Comparison of ENCODE assay signal across 20 cellular contexts in the genomic region with DNA sequence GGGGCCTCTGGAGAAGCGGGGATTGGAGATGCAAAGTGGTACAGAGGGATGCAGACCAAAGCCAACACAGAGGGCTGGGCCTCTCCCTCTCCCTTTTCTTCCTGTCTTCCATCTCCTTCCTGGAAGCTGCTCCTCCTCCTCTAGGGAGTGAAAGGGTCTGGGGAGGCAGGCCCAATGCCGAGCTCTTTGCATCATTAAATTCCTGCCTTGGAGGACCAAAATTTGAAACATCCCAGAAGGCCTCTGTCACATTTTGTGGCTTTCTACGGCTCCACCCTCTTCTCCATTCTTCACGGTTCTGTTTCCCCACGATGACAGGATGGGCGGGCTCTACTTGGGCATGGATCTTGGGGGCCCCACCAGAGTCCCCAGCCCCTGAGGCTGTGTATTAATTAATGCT.
DNase-seq lines count a peak whose midpoint lies in the region; ATAC-seq and TF ChIP-seq lines count a peak whose summit lies in the region.
"Had no signal": no experiment of that assay in that cellular context is flagged by ENCODE, and none has a peak within 500 bp of the region (broad histone marks: within the 10 kb centered on the region; RNA-seq: fewer than 3 reads in every experiment).

No MANE protein-coding gene starts in this region.

- no peak overlapping the region for H3K23ac ChIP-seq in IMR-90 (ENCODE audit: low read depth, low read length)
- no peak overlapping the region for H3K23ac ChIP-seq in neuronal stem cell (ENCODE audit: low read depth, low read length, poor library complexity)

- no peaks in the 10 kb centered on the region for H3K36me3 ChIP-seq in IMR-90 (ENCODE audit: control insufficient read depth, insufficient read depth, low read length)
- no peaks in the 10 kb centered on the region for H3K36me3 ChIP-seq in neuronal stem cell (replicated peaks in 1 of 2; ENCODE audit: control insufficient read depth in 2 of 2, insufficient read depth in 2 of 2, low read length in 2 of 2)
- H3K36me3 ChIP-seq in colonic mucosa = no peaks in the 10 kb centered on the region

- H4K20me1 ChIP-seq in IMR-90 (ENCODE audit: insufficient read depth, low read length) = no peaks in the 10 kb centered on the region

- dilution Hi-C loops in IMR-90 (cut with HindIII; ENCODE audit: low sequenced_read_pairs, unreplicated experiment) = no loop called here

- H3K4me2 ChIP-seq in IMR-90 (ENCODE audit: low read depth, low read length) (no peak overlapping the region), neuronal stem cell (ENCODE audit: insufficient read depth, low read length, poor library complexity, severe bottlenecking) (no peak overlapping the region)

- ATAC-seq in IMR-90 (ENCODE audit: low read depth) = peak; percentile 22
- ATAC-seq: HCT116, PC-3 had no signal

- no peak overlapping the region for H3K27ac Mint-ChIP-seq in activated T-helper 1 cell treated with anti-CD3 and anti-CD28 coated beads, Interleukin-12 subunit alpha, Interleukin-12 subunit beta, Interleukin-2, Interleukin-4 antibody, amounts not matched to agents 30 ng/mL and 10 ng/mL and 1 ng/mL, durations not matched to agents 14 hours and 24 hours and 36 hours
- H3K27ac Mint-ChIP-seq: IgD-negative memory B cell had no signal

- no TSS peak for BruUV-seq in IMR-90 (replicated peaks; lab: Mats Ljungman, UMichigan)

- H2AK5ac ChIP-seq in IMR-90 (ENCODE audit: low read depth, low read length) (no peak overlapping the region), neuronal stem cell (ENCODE audit: low read depth, low read length) (no peak overlapping the region)

- H2BK120ac ChIP-seq in IMR-90 (ENCODE audit: low read depth, low read length) (no peak overlapping the region), neuronal stem cell (ENCODE audit: low read depth, low read length) (no peak overlapping the region)

- no peak overlapping the region for H3K27ac ChIP-seq in IMR-90 (ENCODE audit: insufficient read depth, low read length)
- no peak overlapping the region for H3K27ac ChIP-seq in neuronal stem cell (replicated peaks; ENCODE audit: low read length)
- H3K27ac ChIP-seq in colonic mucosa = no peak overlapping the region
- H3K27ac ChIP-seq: C4-2B, SK-N-MC had no signal

- no peaks in the 10 kb centered on the region for H3K9me1 ChIP-seq in IMR-90 (ENCODE audit: insufficient read depth, low read length)

- H3K14ac ChIP-seq in IMR-90 (replicated peaks; ENCODE audit: low read depth, low read length) = no peak overlapping the region
- no peak overlapping the region for H3K14ac ChIP-seq in neuronal stem cell (ENCODE audit: low read length)

- H2AFZ ChIP-seq in IMR-90 (replicated peaks; ENCODE audit: low read length, poor library complexity) (no peak overlapping the region), neuronal stem cell (ENCODE audit: low read length) (peak overlapping the region; percentile 78)

- H4K8ac ChIP-seq in IMR-90 (ENCODE audit: low read depth in 2 of 2, low read length in 2 of 2) (no peak overlapping the region), neuronal stem cell (ENCODE audit: low read depth, low read length) (no peak overlapping the region)

- CTCF ChIA-PET in IMR-90 (lab: Yijun Ruan, JAX) = no interaction called here

- no peak overlapping the region for H4K5ac ChIP-seq in IMR-90 (ENCODE audit: low read depth, low read length)

- H3K18ac ChIP-seq in IMR-90 (ENCODE audit: low read depth, low read length) (no peak overlapping the region), neuronal stem cell (ENCODE audit: low read length) (no peak overlapping the region)

- H3K4me1 ChIP-seq in IMR-90 (ENCODE audit: control insufficient read depth, insufficient read depth, low read length) (peaks cover 5% of the 10 kb centered on the region; the same call in 1 of the 2 replicates), neuronal stem cell (ENCODE audit: control insufficient read depth in 2 of 2, insufficient read depth in 1 of 2, low read depth in 1 of 2, low read length in 2 of 2) (no peaks in the 10 kb centered on the region), colonic mucosa (no peaks in the 10 kb centered on the region)

- POLR2A ChIA-PET in IMR-90 (lab: Charles Lee; ENCODE audit: unreplicated experiment) = no interaction called here

- no peak overlapping the region for H2BK20ac ChIP-seq in IMR-90 (ENCODE audit: low read depth, low read length)

- no peak overlapping the region for H3K56ac ChIP-seq in IMR-90 (ENCODE audit: extremely low read depth, insufficient read depth, low read length)

- intact Hi-C loops in IMR-90 (cut with micrococcal nuclease) (no loop called here), colonic mucosa (cut with DNase I) (no loop called here)
- intact Hi-C loops in activated T-helper 1 cell treated with anti-CD3 and anti-CD28 coated beads, Interleukin-12 subunit alpha, Interleukin-12 subunit beta, Interleukin-2, Interleukin-4 antibody, amounts not matched to agents 30 ng/mL and 10 ng/mL and 1 ng/mL, durations not matched to agents 14 hours and 24 hours and 36 hours (cut with micrococcal nuclease) = loop anchor here (10.0 kb wide), 1 partner anchor 155 kb away; no protein-coding TSS in a partner anchor

- no peak overlapping the region for H2BK5ac ChIP-seq in IMR-90 (ENCODE audit: low read depth, low read length, poor library complexity, severe bottlenecking)
- H2BK5ac ChIP-seq in neuronal stem cell (ENCODE audit: low read length) = no peak overlapping the region

- no peaks in the 10 kb centered on the region for H3K36me3 Mint-ChIP-seq in activated T-helper 1 cell treated with anti-CD3 and anti-CD28 coated beads, Interleukin-12 subunit alpha, Interleukin-12 subunit beta, Interleukin-2, Interleukin-4 antibody, amounts not matched to agents 30 ng/mL and 10 ng/mL and 1 ng/mL, durations not matched to agents 14 hours and 24 hours and 36 hours (ENCODE audit: low read depth)
- H3K36me3 Mint-ChIP-seq: IgD-negative memory B cell had no signal

- peaks cover 11% of the 10 kb centered on the region for H3K27me3 Mint-ChIP-seq in activated T-helper 1 cell treated with anti-CD3 and anti-CD28 coated beads, Interleukin-12 subunit alpha, Interleukin-12 subunit beta, Interleukin-2, Interleukin-4 antibody, amounts not matched to agents 30 ng/mL and 10 ng/mL and 1 ng/mL, durations not matched to agents 14 hours and 24 hours and 36 hours (ENCODE audit: insufficient read depth)

- no peak overlapping the region for H2BK15ac ChIP-seq in IMR-90 (ENCODE audit: low read depth, low read length)
- H2BK15ac ChIP-seq in neuronal stem cell (ENCODE audit: low read length) = no peak overlapping the region

- H4K91ac ChIP-seq in IMR-90 (ENCODE audit: insufficient read depth, low read depth, low read length) (no peak overlapping the region), neuronal stem cell (ENCODE audit: low read depth, low read length, poor library complexity) (no peak overlapping the region)

- H2AK9ac ChIP-seq in IMR-90 (replicated peaks; ENCODE audit: low read depth, low read length, poor library complexity) = no peak overlapping the region

- H3K4me1 Mint-ChIP-seq in activated T-helper 1 cell treated with anti-CD3 and anti-CD28 coated beads, Interleukin-12 subunit alpha, Interleukin-12 subunit beta, Interleukin-2, Interleukin-4 antibody, amounts not matched to agents 30 ng/mL and 10 ng/mL and 1 ng/mL, durations not matched to agents 14 hours and 24 hours and 36 hours (ENCODE audit: low read depth) = no peaks in the 10 kb centered on the region
- H3K4me1 Mint-ChIP-seq: IgD-negative memory B cell had no signal

- H3K4me3 Mint-ChIP-seq in activated T-helper 1 cell treated with anti-CD3 and anti-CD28 coated beads, Interleukin-12 subunit alpha, Interleukin-12 subunit beta, Interleukin-2, Interleukin-4 antibody, amounts not matched to agents 30 ng/mL and 10 ng/mL and 1 ng/mL, durations not matched to agents 14 hours and 24 hours and 36 hours = no peak overlapping the region

- H3K9ac ChIP-seq in IMR-90 (ENCODE audit: low read depth, low read length) = no peak overlapping the region
- H3K9ac ChIP-seq in neuronal stem cell (ENCODE audit: low read depth, low read length, poor library complexity) = no peak overlapping the region
- H3K9ac ChIP-seq in colonic mucosa (ENCODE audit: low read depth in 2 of 2, low read length in 2 of 2) = no peak overlapping the region

- WGBS in IMR-90 (ENCODE audit: extremely low coverage in 2 of 2, insufficient read length in 1 of 2), 2 experiments = 33% methylated on average over 1 of the region's 6 CpGs; no CpG with 5 or more reads in 1 of the 2 experiments
- no CpG with 5 or more reads among the region's 6 CpGs for WGBS in neuronal stem cell (ENCODE audit: extremely low coverage in 2 of 2, insufficient read length in 2 of 2, insufficient replicate concordance in 1 of 2), 2 donors

- TF ChIP-seq POLR2A in IMR-90 (IDR thresholded peaks at IDR 0.05; ENCODE audit: low read depth, low read length) = no peak

- H3K79me1 ChIP-seq in IMR-90 (ENCODE audit: low read depth in 1 of 2, low read length in 2 of 2) = no peaks in the 10 kb centered on the region
- H3K79me1 ChIP-seq in neuronal stem cell (ENCODE audit: low read depth, low read length) = no peaks in the 10 kb centered on the region

- H2BK12ac ChIP-seq in neuronal stem cell (ENCODE audit: low read length) = no peak overlapping the region

- H3K27me3 ChIP-seq in IMR-90 (ENCODE audit: control insufficient read depth, insufficient read depth, low read length) = peaks cover 69% of the 10 kb centered on the region
- H3K27me3 ChIP-seq in neuronal stem cell (ENCODE audit: control insufficient read depth in 3 of 3, insufficient read depth in 3 of 3, low read depth in 1 of 3, low read length in 3 of 3) = peaks cover 0 to 3% (median 0%) of the 10 kb centered on the region in 3 experiments
- no peaks in the 10 kb centered on the region for H3K27me3 ChIP-seq in colonic mucosa

- in situ Hi-C loops in IMR-90 (cut with MboI; ENCODE audit: low sequenced_read_pairs) = no loop called here

- H3K4ac ChIP-seq in IMR-90 (ENCODE audit: low read depth, low read length) (no peak overlapping the region), neuronal stem cell (ENCODE audit: low read length) (no peak overlapping the region)

- no peaks in the 10 kb centered on the region for H3K9me3 Mint-ChIP-seq in activated T-helper 1 cell treated with anti-CD3 and anti-CD28 coated beads, Interleukin-12 subunit alpha, Interleukin-12 subunit beta, Interleukin-2, Interleukin-4 antibody, amounts not matched to agents 30 ng/mL and 10 ng/mL and 1 ng/mL, durations not matched to agents 14 hours and 24 hours and 36 hours
- H3K9me3 Mint-ChIP-seq: IgD-negative memory B cell had no signal

- no peak for TF ChIP-seq RAD21 in IMR-90 (IDR thresholded peaks at IDR 0.05; ENCODE audit: low read length)

- H3K9me3 ChIP-seq in IMR-90 (ENCODE audit: control insufficient read depth, insufficient read depth, low read length) (no peaks in the 10 kb centered on the region), neuronal stem cell (replicated peaks in 1 of 2; ENCODE audit: control insufficient read depth in 2 of 2, insufficient read depth in 1 of 2, low read depth in 1 of 2, low read length in 2 of 2) (no peaks in the 10 kb centered on the region), colonic mucosa (no peaks in the 10 kb centered on the region)

- H3K4me3 ChIP-seq in IMR-90 (ENCODE audit: insufficient read depth, low read depth, low read length) (no peak overlapping the region), fibroblast of the aortic adventitia (ENCODE audit: low read depth, low read length) (no peak overlapping the region), neuronal stem cell (ENCODE audit: low read length in 2 of 2) (no peak overlapping the region), colonic mucosa (no peak overlapping the region)
- H3K4me3 ChIP-seq: SK-N-MC had no signal

- TF ChIP-seq CTCF in IMR-90 (conservative IDR thresholded peaks at IDR 0.05; ENCODE audit: low read depth, low read length) = no peak
- no peak for TF ChIP-seq CTCF in fibroblast of the aortic adventitia (IDR thresholded peaks at IDR 0.05; ENCODE audit: insufficient read depth, low read length)
- no peak for TF ChIP-seq CTCF in colonic mucosa (IDR thresholded peaks at IDR 0.05)

- DNase-seq in IMR-90 (no peak), fibroblast of the aortic adventitia (ENCODE audit: low read depth) (peak; percentile 52), neuronal stem cell (ENCODE audit: low spot score) (no peak), NCI-H128 (lab: John Stamatoyannopoulos, UW; ENCODE audit: unreplicated experiment) (no peak), retina (no peak), colonic mucosa (no peak)
- no peak for DNase-seq in activated T-helper 1 cell treated with anti-CD3 and anti-CD28 coated beads, Interleukin-12 subunit alpha, Interleukin-12 subunit beta, Interleukin-2, Interleukin-4 antibody, amounts not matched to agents 30 ng/mL and 10 ng/mL and 1 ng/mL, durations not matched to agents 14 hours and 24 hours and 36 hours (ENCODE audit: low spot score)
- DNase-seq: DMS53, EL, NCI-H1105 treated with DMSO at 0.1 percent for 48 hours, NCI-H1694, NCI-H2081 treated with DMSO at 0.1 percent for 48 hours, NCI-H2171 treated with DMSO at 0.1 percent for 48 hours, NCI-H526, PC-3, Right ventricle myocardium superior had no signal
